8 cellular contexts compared by ENCODE assay signal in the genomic region with DNA sequence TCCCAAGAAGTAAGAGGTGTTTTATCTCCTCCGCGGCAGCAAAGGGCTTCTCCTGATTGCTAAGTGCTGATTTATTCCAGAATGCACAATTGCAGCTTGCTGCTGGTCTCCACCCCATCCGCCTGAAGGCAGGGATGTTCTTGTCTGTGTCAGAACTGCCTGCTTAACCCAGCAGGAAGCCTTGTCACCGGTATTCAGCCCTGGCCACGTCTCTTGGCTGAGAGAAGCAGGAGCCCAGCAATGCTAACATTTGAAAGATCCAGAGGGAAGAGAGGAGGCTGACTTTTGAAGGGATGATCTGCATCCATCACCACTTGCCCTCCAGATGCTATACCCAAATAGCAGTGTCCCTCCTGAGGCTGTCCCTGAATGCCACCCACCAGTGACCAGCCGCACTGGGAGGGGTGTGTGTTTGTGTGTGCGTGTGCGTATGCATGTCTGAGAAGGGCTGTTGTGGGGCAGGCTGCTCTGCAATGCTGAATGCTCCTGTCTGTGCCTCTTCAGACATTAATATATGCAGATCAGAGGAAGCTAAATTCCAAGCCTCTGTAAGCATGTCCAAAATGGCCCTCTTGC. TPM values are rescaled to one million over a fixed set of nuclear protein-coding genes. Genes with fewer than 3 reads are reported as not detected.
DNase-seq lines count a peak whose midpoint lies in the region; ATAC-seq and TF ChIP-seq lines count a peak whose summit lies in the region.

No MANE protein-coding gene starts in this region.

- peaks cover 84% of the 10 kb centered on the region for H3K4me1 Mint-ChIP-seq in CD8-positive, alpha-beta T cell (ENCODE audit: low read depth)
- peaks cover 70% of the 10 kb centered on the region for H3K4me1 Mint-ChIP-seq in neural progenitor cell

- no peak for TF ChIP-seq RAD21 in SK-N-SH (IDR thresholded peaks at IDR 0.05; ENCODE audit: low read length)

- WGBS in SK-N-SH (ENCODE audit: low lambda C conversion rate) = 50% methylated on average over 8 of the region's 8 CpGs

- H3K4me3 Mint-ChIP-seq in CD8-positive, alpha-beta T cell = peak overlapping the region; percentile 92
- H3K4me3 Mint-ChIP-seq in neural progenitor cell = peak overlapping the region; percentile 60

- H3F3A ChIP-seq in SK-N-SH (replicated peaks; ENCODE audit: insufficient read depth) (no peaks in the 10 kb centered on the region), neural progenitor cell (ENCODE audit: low read depth) (peaks cover 32% of the 10 kb centered on the region)

- H2AFZ ChIP-seq in SK-N-SH (ENCODE audit: low read depth) (0 out of 2 replicates have a peak overlapping the region, but pooled peaks have one; percentile 75), neural progenitor cell (replicated peaks) (peak overlapping the region; percentile 44)

- peak; percentile 10 for ATAC-seq in CD8-positive, alpha-beta T cell
- ATAC-seq in HG03135 (IDR thresholded peaks at IDR 0.05; ENCODE audit: unreplicated experiment) = no peak
- ATAC-seq in GM21786 (IDR thresholded peaks at IDR 0.05; ENCODE audit: unreplicated experiment) = no peak

- no peaks in the 10 kb centered on the region for H3K9me2 ChIP-seq in SK-N-SH

- H3K27ac Mint-ChIP-seq in CD8-positive, alpha-beta T cell = peak overlapping the region; percentile 96
- peak overlapping the region; percentile 21 for H3K27ac Mint-ChIP-seq in neural progenitor cell

- H4K20me1 ChIP-seq in SK-N-SH (ENCODE audit: insufficient read depth) (no peaks in the 10 kb centered on the region), neural progenitor cell (ENCODE audit: low read depth) (no peaks in the 10 kb centered on the region)

- H3K36me3 ChIP-seq in CD8-positive, alpha-beta T cell (ENCODE audit: insufficient read depth, low read length) = no peaks in the 10 kb centered on the region
- H3K36me3 ChIP-seq in SK-N-SH (replicated peaks in 1 of 2; ENCODE audit: control insufficient read depth in 1 of 2, insufficient read depth in 2 of 2, low read length in 1 of 2) (no peaks in the 10 kb centered on the region), neural progenitor cell (no peaks in the 10 kb centered on the region)
- H3K36me3 ChIP-seq in effector memory CD4-positive, alpha-beta T cell (ENCODE audit: control insufficient read depth, insufficient read depth, low read length) = peaks cover 5% of the 10 kb centered on the region

- no peak for TF ChIP-seq EP300 in SK-N-SH (IDR thresholded peaks at IDR 0.05; ENCODE audit: borderline replicate concordance in 1 of 2, low read depth in 1 of 2, low read length in 1 of 2)

- intact Hi-C loops in CD8-positive, alpha-beta T cell (cut with DNase I, micrococcal nuclease) = loop anchor here (1.0 to 10.0 kb wide), 11 partner anchors 11 to 1562 kb away; partner anchors contain the start of gene CD164 (in 1 of the 2)

- H3K79me2 ChIP-seq in SK-N-SH (ENCODE audit: insufficient read depth) (no peaks in the 10 kb centered on the region), neural progenitor cell (ENCODE audit: low read depth) (no peaks in the 10 kb centered on the region)

- H3K36me3 Mint-ChIP-seq in CD8-positive, alpha-beta T cell = peaks cover 48% of the 10 kb centered on the region
- H3K36me3 Mint-ChIP-seq in neural progenitor cell = no peaks in the 10 kb centered on the region

- H3K4me1 ChIP-seq in CD8-positive, alpha-beta T cell (ENCODE audit: insufficient read depth, low read length) = peaks cover 63% of the 10 kb centered on the region
- peaks cover 0 to 32% of the 10 kb centered on the region in 2 experiments; a peak in 3 of 4 replicates for H3K4me1 ChIP-seq in SK-N-SH (ENCODE audit: control insufficient read depth in 1 of 2, insufficient read depth in 2 of 2, low read depth in 1 of 2, low read length in 1 of 2)
- peaks cover 45% of the 10 kb centered on the region for H3K4me1 ChIP-seq in effector memory CD4-positive, alpha-beta T cell (ENCODE audit: control insufficient read depth, insufficient read depth, low read length, poor library complexity, severe bottlenecking)
- peaks cover 54% of the 10 kb centered on the region for H3K4me1 ChIP-seq in neural progenitor cell

- TF ChIP-seq CTCF in CD8-positive, alpha-beta T cell (IDR thresholded peaks at IDR 0.05) = no peak
- no peak for TF ChIP-seq CTCF in SK-N-SH (IDR thresholded peaks at IDR 0.05)
- TF ChIP-seq CTCF in neural progenitor cell (IDR thresholded peaks at IDR 0.05) = no peak

- H3K9ac ChIP-seq in SK-N-SH (no peak overlapping the region), neural progenitor cell (no peak overlapping the region)

- H3K4me2 ChIP-seq in SK-N-SH = peak overlapping the region; percentile 80
- peak overlapping the region; percentile 59 for H3K4me2 ChIP-seq in neural progenitor cell

- H3K27ac ChIP-seq in CD8-positive, alpha-beta T cell (ENCODE audit: low read depth, low read length) = peak overlapping the region; percentile 90
- H3K27ac ChIP-seq in SK-N-SH (ENCODE audit: low read depth in 2 of 2, low read length in 1 of 2) = peak overlapping the region in 1 of 2 experiments; percentile 50; a peak in 2 of 4 replicates
- H3K27ac ChIP-seq in effector memory CD4-positive, alpha-beta T cell (ENCODE audit: insufficient read depth, low read length, poor library complexity, severe bottlenecking) = peak overlapping the region; percentile 95
- no peak overlapping the region for H3K27ac ChIP-seq in neural progenitor cell

- peak in 6 of 7 experiments; percentile 19 to 76 (median 55) for DNase-seq in CD8-positive, alpha-beta T cell
- DNase-seq in SK-N-SH (peak; percentile 61), neural progenitor cell (ENCODE audit: low spot score) (peak; percentile 81), Kasumi-1 (lab: John Stamatoyannopoulos, UW) (no peak), NCI-H1694 treated with DMSO at 0.1 percent for 48 hours (lab: John Stamatoyannopoulos, UW) (no peak)
- DNase-seq in effector memory CD4-positive, alpha-beta T cell = peak in 1 of 3 donors; percentile 27

- no peaks in the 10 kb centered on the region for H3K9me3 ChIP-seq in CD8-positive, alpha-beta T cell (ENCODE audit: low read length)
- no peaks in the 10 kb centered on the region for H3K9me3 ChIP-seq in SK-N-SH
- no peaks in the 10 kb centered on the region for H3K9me3 ChIP-seq in effector memory CD4-positive, alpha-beta T cell (ENCODE audit: control insufficient read depth, low read length)
- no peaks in the 10 kb centered on the region for H3K9me3 ChIP-seq in neural progenitor cell (ENCODE audit: low read depth)

- no peaks in the 10 kb centered on the region for H3K27me3 Mint-ChIP-seq in CD8-positive, alpha-beta T cell (ENCODE audit: low read depth)
- H3K27me3 Mint-ChIP-seq in neural progenitor cell (ENCODE audit: insufficient read depth, low read depth) = peaks cover 3% of the 10 kb centered on the region

- no peaks in the 10 kb centered on the region for H3K27me3 ChIP-seq in CD8-positive, alpha-beta T cell (ENCODE audit: insufficient read depth, low read length)
- peaks cover 8% of the 10 kb centered on the region; the same call in 1 of the 2 replicates for H3K27me3 ChIP-seq in SK-N-SH (ENCODE audit: insufficient read depth)
- no peaks in the 10 kb centered on the region for H3K27me3 ChIP-seq in effector memory CD4-positive, alpha-beta T cell (replicated peaks; ENCODE audit: control insufficient read depth, insufficient read depth, low read length, poor library complexity, severe bottlenecking)
- no peaks in the 10 kb centered on the region for H3K27me3 ChIP-seq in neural progenitor cell

- H3K4me3 ChIP-seq in CD8-positive, alpha-beta T cell (ENCODE audit: low read depth, low read length) = peak overlapping the region; percentile 92
- peak overlapping the region; percentile 32 to 63 for H3K4me3 ChIP-seq in SK-N-SH (ENCODE audit: low read depth in 2 of 2, low read length in 1 of 2)
- H3K4me3 ChIP-seq in effector memory CD4-positive, alpha-beta T cell (ENCODE audit: insufficient read depth, low read depth, low read length, poor library complexity, severe bottlenecking) = peak overlapping the region; percentile 58
- no peak overlapping the region for H3K4me3 ChIP-seq in neural progenitor cell

- POLR2A ChIA-PET in CD8-positive, alpha-beta T cell (lab: Charles Lee) = interaction anchor here (1.0 to 7.7 kb wide), 8 partner anchors 14 to 107 kb away, joined by 3 to 83 read pairs (median 6); no protein-coding TSS in a partner anchor
- POLR2A ChIA-PET in SK-N-SH (lab: Yijun Ruan, JAX) = no interaction called here

- H3K9me3 Mint-ChIP-seq in CD8-positive, alpha-beta T cell = no peaks in the 10 kb centered on the region
- H3K9me3 Mint-ChIP-seq in neural progenitor cell = no peaks in the 10 kb centered on the region

- CTCF ChIA-PET in CD8-positive, alpha-beta T cell (lab: Charles Lee) = interaction anchor here (1.0 to 8.7 kb wide), 5 partner anchors 27 to 90 kb away, joined by 3 to 76 read pairs (median 4); no protein-coding TSS in a partner anchor
- CTCF ChIA-PET in SK-N-SH (lab: Yijun Ruan, JAX) = interaction anchor here (1.0 to 4.1 kb wide), 2 partner anchors 28 to 108 kb away, joined by 3 to 24 read pairs; no protein-coding TSS in a partner anchor

TF ChIP-seq in SK-N-SH, 30 proteins besides CTCF, POLR2A, EP300 and RAD21:
- TF ChIP-seq SIN3A (IDR thresholded peaks at IDR 0.05; ENCODE audit: borderline replicate concordance, low read depth, low read length) (no peak), CHD2 (IDR thresholded peaks at IDR 0.05; ENCODE audit: low read length, partially characterized antibody) (no peak), TCF12 (IDR thresholded peaks at IDR 0.05) (no peak), GATA2 (CRISPR knock-in tag; IDR thresholded peaks at IDR 0.05) (peak; percentile 16; the same call in 1 of the 2 replicates), FOXJ3 (CRISPR knock-in tag; IDR thresholded peaks at IDR 0.05) (no peak)
TF ChIP-seq in SK-N-SH: peak in this region for 1.

RNA-seq across cellular contexts. Expression of gene SCML4, which starts 4.0 kb away (rescaled TPM):
- total RNA-seq in CD8-positive, alpha-beta T cell = 10 to 100 TPM; 34.7 to 36.7 TPM
- polyA plus RNA-seq in SK-N-SH (2012; rRNA removed) = 0.05 TPM in 1 of 2 replicates, not detected in the other
- polyA plus RNA-seq in SK-N-SH (2012; cell fraction: cytosol; rRNA removed) = 0.01 and 0.07 TPM in 2 replicates
- polyA plus RNA-seq in SK-N-SH (2012; cell fraction: nucleus; rRNA removed) = not detected in 2 replicates
- total RNA-seq in neural progenitor cell (ENCODE audit: low replicate concordance) = not detected in 2 replicates

Comparison
In these comparisons a context has a peak if more than half of its experiments do, and no peak if none do; other contexts are left out.
1. DNase-seq: peak in CD8-positive, alpha-beta T cell (6 of 7), SK-N-SH (single experiment) and neural progenitor cell (single experiment); none in Kasumi-1 (0 of 2) and NCI-H1694 treated with DMSO at 0.1 percent for 48 hours (single experiment).
2. RNA of gene SCML4, which starts 4.0 kb away (total RNA-seq): 34.7 to 36.7 TPM in CD8-positive, alpha-beta T cell; not detected in neural progenitor cell; every median in the first group is over 10 times any median in the second.